Comparison of ENCODE assay signal across 2 cellular contexts in the genomic region with DNA sequence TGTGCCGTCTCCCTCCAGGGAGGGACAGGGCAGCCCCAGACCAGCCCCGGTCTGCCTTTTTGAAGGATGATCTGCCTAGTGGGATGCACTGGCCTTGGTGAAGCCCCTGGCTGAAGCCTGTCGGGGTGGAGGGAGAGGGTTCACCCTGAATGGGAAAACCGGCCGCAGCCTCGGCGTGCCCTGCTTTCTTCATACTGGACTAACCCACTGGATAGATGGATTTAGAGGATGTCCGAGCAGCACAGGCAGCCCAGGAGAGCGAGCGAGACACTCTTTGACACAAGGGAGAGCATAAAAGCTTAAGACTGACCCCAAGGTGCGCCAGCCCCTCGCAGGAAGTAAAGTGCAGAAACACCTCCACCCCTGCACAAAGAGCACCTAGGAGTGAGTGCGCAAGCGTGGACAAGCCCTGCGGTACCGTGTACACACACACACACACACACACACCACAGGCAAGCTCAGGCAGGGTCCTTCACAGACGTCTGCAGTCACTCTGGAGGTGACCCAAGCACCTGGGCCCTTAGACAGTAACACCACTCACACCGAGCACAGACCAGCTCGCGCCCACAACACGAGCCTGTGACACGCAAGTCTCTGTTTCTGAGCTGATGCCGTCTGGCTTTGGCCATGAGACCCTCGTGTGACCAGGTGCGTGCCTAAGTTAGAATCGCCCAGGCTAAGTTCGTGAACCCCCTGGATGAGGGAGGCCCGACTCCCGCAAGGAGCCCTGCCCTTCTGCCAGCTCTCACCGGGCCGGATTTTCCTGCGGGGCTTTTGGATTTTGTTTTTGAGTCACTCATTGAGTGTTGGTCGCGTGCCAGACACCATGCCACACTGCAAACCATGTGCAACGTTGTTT.
TF ChIP-seq lines count a peak whose summit lies in the region.

No MANE protein-coding gene starts in this region.

TF ChIP-seq in SK-N-SH, 30 proteins besides CTCF, POLR2A, EP300 and RAD21:
- TF ChIP-seq POLR2AphosphoS5 (IDR thresholded peaks at IDR 0.05; ENCODE audit: low read depth, low read length) (no peak), SMC3 (IDR thresholded peaks at IDR 0.05; ENCODE audit: low read depth, low read length) (no peak), SIN3A (IDR thresholded peaks at IDR 0.05; ENCODE audit: borderline replicate concordance, low read depth, low read length) (no peak)
- TF ChIP-seq, protein P1, sequence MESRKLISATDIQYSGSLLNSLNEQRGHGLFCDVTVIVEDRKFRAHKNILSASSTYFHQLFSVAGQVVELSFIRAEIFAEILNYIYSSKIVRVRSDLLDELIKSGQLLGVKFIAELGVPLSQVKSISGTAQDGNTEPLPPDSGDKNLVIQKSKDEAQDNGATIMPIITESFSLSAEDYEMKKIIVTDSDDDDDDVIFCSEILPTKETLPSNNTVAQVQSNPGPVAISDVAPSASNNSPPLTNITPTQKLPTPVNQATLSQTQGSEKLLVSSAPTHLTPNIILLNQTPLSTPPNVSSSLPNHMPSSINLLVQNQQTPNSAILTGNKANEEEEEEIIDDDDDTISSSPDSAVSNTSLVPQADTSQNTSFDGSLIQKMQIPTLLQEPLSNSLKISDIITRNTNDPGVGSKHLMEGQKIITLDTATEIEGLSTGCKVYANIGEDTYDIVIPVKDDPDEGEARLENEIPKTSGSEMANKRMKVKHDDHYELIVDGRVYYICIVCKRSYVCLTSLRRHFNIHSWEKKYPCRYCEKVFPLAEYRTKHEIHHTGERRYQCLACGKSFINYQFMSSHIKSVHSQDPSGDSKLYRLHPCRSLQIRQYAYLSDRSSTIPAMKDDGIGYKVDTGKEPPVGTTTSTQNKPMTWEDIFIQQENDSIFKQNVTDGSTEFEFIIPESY (IDR thresholded peaks at IDR 0.05; ENCODE audit: borderline replicate concordance, low read depth), result no peak

TF ChIP-seq in SK-N-SH treated with all-trans-retinoic acid at 6 μM for 48 hours, 23 proteins besides CTCF, POLR2A, EP300 and RAD21:
- no peak for TF ChIP-seq SNAI2 (CRISPR knock-in tag; IDR thresholded peaks at IDR 0.05)
